ENCODE assay signal across 21 cellular contexts in the genomic region with DNA sequence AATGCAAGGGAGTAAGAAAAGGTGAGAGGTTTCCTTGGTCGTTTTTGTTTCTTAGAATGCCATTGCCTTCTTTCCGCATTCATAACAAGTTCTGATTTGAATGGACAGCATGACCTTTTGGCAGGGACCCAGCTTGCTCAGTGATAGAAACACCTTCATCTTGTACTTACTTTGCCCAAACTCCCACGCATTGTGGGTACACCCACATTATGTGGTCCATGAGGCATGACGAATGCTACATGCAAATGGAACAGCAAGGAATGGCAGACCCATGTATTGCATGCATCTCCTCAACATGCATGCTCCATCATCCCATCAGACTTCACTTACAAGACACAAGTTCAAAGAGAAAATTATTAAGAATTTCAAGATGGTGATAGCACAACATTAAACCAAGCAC.
DNase-seq lines count a peak whose midpoint lies in the region; ATAC-seq, FAIRE-seq and TF ChIP-seq lines count a peak whose summit lies in the region.
"Had no signal": no experiment of that assay in that cellular context is flagged by ENCODE, and none has a peak within 500 bp of the region (broad histone marks: within the 10 kb centered on the region; RNA-seq: fewer than 3 reads in every experiment).

No MANE protein-coding gene starts in this region.

- H3K27ac ChIP-seq in stomach: no peak overlapping the region
- H3K27ac ChIP-seq in gastrocnemius medialis: no peak overlapping the region
- H3K27ac ChIP-seq: dorsolateral prefrontal cortex, right atrium auricular region had no signal

- TF ChIP-seq POLR2A in stomach (IDR thresholded peaks at IDR 0.05) (no peak), gastrocnemius medialis (IDR thresholded peaks at IDR 0.05) (no peak)

- no peak for FAIRE-seq in RCC 7860 (lab: Jason Lieb, UNC)
- FAIRE-seq: islet of Langerhans had no signal

- no peaks in the 10 kb centered on the region for H3K27me3 ChIP-seq in stomach
- H3K27me3 ChIP-seq in gastrocnemius medialis: no peaks in the 10 kb centered on the region
- H3K27me3 ChIP-seq: right atrium auricular region had no signal

- WGBS in stomach, 5 donors: 86 to 99% (median 93%) methylated on average over 4 of the region's 4 CpGs

- H3K9me3 ChIP-seq in stomach (no peaks in the 10 kb centered on the region), gastrocnemius medialis (no peaks in the 10 kb centered on the region)
- H3K9me3 ChIP-seq: right atrium auricular region had no signal

- in situ Hi-C loops in gastrocnemius medialis (cut with MboI; ENCODE audit: low sequenced_read_pairs in 4 of 4): no loop called here

- H3K4me1 ChIP-seq in stomach (peaks cover 0 to 6% (median 0%) of the 10 kb centered on the region in 4 donors), gastrocnemius medialis (no peaks in the 10 kb centered on the region)

- intact Hi-C loops in stomach (cut with DNase I; ENCODE audit: low total_unique reads): no loop called here
- intact Hi-C loops in gastrocnemius medialis (cut with DNase I; ENCODE audit: low total_unique reads): no loop called here

- H3K4me3 ChIP-seq in stomach: no peak overlapping the region
- H3K4me3 ChIP-seq in gastrocnemius medialis: no peak overlapping the region
- H3K4me3 ChIP-seq: dorsolateral prefrontal cortex, right atrium auricular region had no signal

- no peak for ATAC-seq in activated CD4-positive, CD25-positive, alpha-beta regulatory T cell treated with anti-CD3 and anti-CD28 coated beads, Interleukin-2, amount 50 U/mL, for 24 hours
- ATAC-seq in gastrocnemius medialis: no peak
- ATAC-seq: Panc1 had no signal

- H3K36me3 ChIP-seq in stomach (no peaks in the 10 kb centered on the region), gastrocnemius medialis (no peaks in the 10 kb centered on the region)
- H3K36me3 ChIP-seq: right atrium auricular region had no signal

- no peak for TF ChIP-seq EP300 in stomach (IDR thresholded peaks at IDR 0.05)

- DNase-seq in activated effector memory CD4-positive, alpha-beta T cell treated with anti-CD3 and anti-CD28 coated beads, Interleukin-2, amount 50 U/mL, for 16 hours: peak; percentile 71
- DNase-seq in activated effector memory CD4-positive, alpha-beta T cell treated with Interleukin-2 at 50 U/mL for 16 hours: no peak
- DNase-seq in RCC 7860 (ENCODE audit: low spot score) (peak; percentile 31), kidney tubule cell (ENCODE audit: low spot score) (peak; percentile 87), stomach (no peak), gastrocnemius medialis (no peak)
- DNase-seq in stimulated activated CD8-positive, alpha-beta memory T cell treated with anti-CD3 and anti-CD28 coated beads, Interleukin-7, amount 100 ng/mL, for 48 hours (ENCODE audit: extremely low read depth in 1 of 2, low read depth in 1 of 2): peak; percentile 11 to 58
- DNase-seq: activated CD4-positive, CD25-positive, alpha-beta regulatory T cell treated with anti-CD3 and anti-CD28 coated beads, Interleukin-2, amount 50 U/mL, for 72 hours; CD4-positive, alpha-beta T cell; central memory CD4-positive, alpha-beta T cell; DND-41; dorsolateral prefrontal cortex; foreskin fibroblast; hippocampal formation; NCI-H1694 treated with DMSO at 0.1 percent for 48 hours; NCI-H2227 treated with DMSO at 0.1 percent for 48 hours; occipital lobe had no signal

- TF ChIP-seq CTCF in stomach (IDR thresholded peaks at IDR 0.05): no peak
- TF ChIP-seq CTCF in gastrocnemius medialis (IDR thresholded peaks at IDR 0.05 in 4 of 5, conservative IDR thresholded peaks at IDR 0.05 in 1 of 5): no peak

Comparison
In these comparisons a context has a peak if more than half of its experiments do, and no peak if none do; other contexts are left out.
1. DNase-seq: peak in activated effector memory CD4-positive, alpha-beta T cell treated with anti-CD3 and anti-CD28 coated beads, Interleukin-2, amount 50 U/mL, for 16 hours (single experiment), RCC 7860 (single experiment), kidney tubule cell (single experiment) and stimulated activated CD8-positive, alpha-beta memory T cell treated with anti-CD3 and anti-CD28 coated beads, Interleukin-7, amount 100 ng/mL, for 48 hours (2 of 2); none in activated effector memory CD4-positive, alpha-beta T cell treated with Interleukin-2 at 50 U/mL for 16 hours (single experiment), stomach (single experiment) and gastrocnemius medialis (0 of 2).